16 cellular contexts compared by ENCODE assay signal in the genomic region with DNA sequence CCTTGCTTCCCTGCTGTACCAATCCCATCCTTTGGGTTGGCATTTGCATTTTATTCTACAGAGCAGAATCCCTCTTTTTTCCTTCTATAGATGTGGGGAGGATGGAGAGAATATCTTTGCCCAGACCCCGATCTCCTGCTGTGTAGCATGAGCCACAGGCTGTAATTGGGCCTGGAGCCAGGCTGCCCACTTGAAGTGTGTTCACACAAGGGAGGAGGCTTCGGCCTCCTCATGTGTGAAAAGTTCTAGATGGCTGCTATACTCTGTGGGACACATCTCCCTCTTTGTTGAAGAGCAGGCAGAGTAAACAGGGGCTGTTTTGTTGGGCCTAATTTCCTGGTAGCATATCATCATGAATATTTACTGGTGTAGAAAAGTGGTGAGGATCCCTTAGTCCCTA.
"Had no signal": no experiment of that assay in that cellular context is flagged by ENCODE, and none has a peak within 500 bp of the region (broad histone marks: within the 10 kb centered on the region; RNA-seq: fewer than 3 reads in every experiment).

No MANE protein-coding gene starts in this region.

- H3K4me3 ChIP-seq: adrenal gland, breast epithelium, lower lobe of right lung, tibial artery, uterus had no signal

- H3K27ac ChIP-seq: adrenal gland, breast epithelium, lower lobe of right lung, tibial artery, uterus had no signal

- ATAC-seq: activated naive CD4-positive, alpha-beta T cell treated with anti-CD3 and anti-CD28 coated beads, Interleukin-2, amount 50 U/mL, for 72 hours; lower lobe of right lung had no signal

- DNase-seq: activated CD4-positive, CD25-positive, alpha-beta regulatory T cell; activated gamma-delta T cell treated with Interleukin-2 at 50 U/mL for 16 hours; cortex of kidney; erythroblast; hypothalamus; lower lobe of right lung; stimulated activated CD4-positive, alpha-beta T cell treated with anti-CD3 and anti-CD28 coated beads, Interleukin-12 subunit alpha, Interleukin-12 subunit beta, amount 100 ng/mL, for 4 hours; stimulated activated CD4-positive, alpha-beta T cell treated with anti-CD3 and anti-CD28 coated beads, Interleukin-1b, Interleukin-23, amount 100 ng/mL, for 48 hours; stimulated activated CD8-positive, alpha-beta memory T cell treated with anti-CD3 and anti-CD28 coated beads, Interleukin-4, amount 100 ng/mL, for 48 hours; stimulated activated naive CD4-positive, alpha-beta T cell; T1000; tibial artery; uterus had no signal

- H3K4me1 ChIP-seq: adrenal gland, breast epithelium, lower lobe of right lung, tibial artery, uterus had no signal

- H3K36me3 ChIP-seq: adrenal gland, breast epithelium, lower lobe of right lung, tibial artery, uterus had no signal

- H3K27me3 ChIP-seq: adrenal gland, breast epithelium, tibial artery, uterus had no signal
